ENCODE assay signal across 23 cellular contexts in the genomic region with DNA sequence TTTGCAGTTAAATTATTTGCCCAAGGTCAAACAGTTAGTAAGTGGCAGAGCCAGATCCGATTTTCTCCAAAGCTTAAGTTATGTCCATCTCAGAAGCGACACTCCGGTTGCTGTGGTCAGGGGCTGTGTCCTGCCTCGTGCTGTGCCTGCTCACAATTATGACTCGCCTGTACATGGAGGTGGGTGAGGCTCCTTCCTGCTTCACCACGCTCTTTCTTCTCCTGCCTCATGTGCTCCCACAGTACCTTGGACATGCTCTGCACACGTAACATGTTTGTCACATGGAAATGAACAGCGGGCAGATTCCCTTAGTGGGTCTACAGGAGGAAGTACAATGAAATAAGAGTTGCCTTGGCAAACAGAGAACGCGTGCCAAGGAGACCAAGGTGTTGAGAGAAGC.
"Had no signal": no experiment of that assay in that cellular context is flagged by ENCODE, and none has a peak within 500 bp of the region (broad histone marks: within the 10 kb centered on the region; RNA-seq: fewer than 3 reads in every experiment).

No MANE protein-coding gene starts in this region.

- H3K36me3 Mint-ChIP-seq: IgD-negative memory B cell had no signal

- H3K27me3 Mint-ChIP-seq: IgD-negative memory B cell had no signal

- H3K9me3 ChIP-seq: SJSA1 had no signal

- H3K4me2 ChIP-seq: KMS-11 had no signal

- H3K36me3 ChIP-seq: SJSA1 had no signal

- H3K4me1 ChIP-seq: SJSA1 had no signal

- ATAC-seq: K562 had no signal

- H3K9ac ChIP-seq: KMS-11 had no signal

- H3K27ac Mint-ChIP-seq: IgD-negative memory B cell had no signal

- H3K9me3 Mint-ChIP-seq: IgD-negative memory B cell had no signal

- FAIRE-seq: K562, RCC 7860 had no signal

- DNase-seq: Kasumi-1, MM.1S, NCI-H1092 treated with DMSO at 0.1 percent for 48 hours, NCI-H1436, NCI-H187, NCI-H2029, NCI-H2081 treated with DMSO at 0.1 percent for 48 hours, NCI-H2171, NCI-H226, NCI-H446, NCI-H510A, NCI-H524 treated with DMSO at 0.1 percent for 48 hours, NCI-H69, NCI-H774, Right ventricle myocardium superior, RPMI8226, SIG-M5 had no signal

- H3K4me3 ChIP-seq: K562, SJSA1, SK-N-MC had no signal

- H3K4me3 Mint-ChIP-seq: IgD-negative memory B cell had no signal

- H3K27ac ChIP-seq: KMS-11, SJSA1, SK-N-MC had no signal

- H3K27me3 ChIP-seq: SJSA1 had no signal
